Comparison of ENCODE assay signal across 1 cellular context in genomic region chr7:25854608-25855497, GRCh38.
TF ChIP-seq lines count a peak whose summit lies in the region.

No MANE protein-coding gene starts in this region.

TF ChIP-seq in K562, 482 proteins besides CTCF, POLR2A, EP300 and RAD21 (continued from another document):
- TF ChIP-seq PKNOX1 (IDR thresholded peaks at IDR 0.05), result peak; percentile 100
- TF ChIP-seq NR2F6 (CRISPR knock-in tag; IDR thresholded peaks at IDR 0.05), result no peak
- peak; percentile 35; the same call in 1 of the 2 replicates for TF ChIP-seq JUN (IDR thresholded peaks at IDR 0.05; ENCODE audit: borderline replicate concordance, low read depth, low read length)
- TF ChIP-seq JUN (CRISPR knock-in tag; IDR thresholded peaks at IDR 0.05; ENCODE audit: borderline replicate concordance), result no peak
- TF ChIP-seq ATF7 (IDR thresholded peaks at IDR 0.05), result peak; percentile 72; the same call in 1 of the 2 replicates
- no peak for TF ChIP-seq FOXO4 (CRISPR knock-in tag; IDR thresholded peaks at IDR 0.05)
- TF ChIP-seq FOXK2 (conservative IDR thresholded peaks at IDR 0.05 in 1 of 2, IDR thresholded peaks at IDR 0.05 in 1 of 2; ENCODE audit: low read depth in 2 of 2), result peak; percentile 25 to 52; a peak in 2 of 4 replicates
- no peak for TF ChIP-seq ZEB2 (IDR thresholded peaks at IDR 0.05)
- TF ChIP-seq NFATC3 (IDR thresholded peaks at IDR 0.05), result 0 out of 2 replicates have a peak, but pooled peaks have one; percentile 40
- TF ChIP-seq NBN (IDR thresholded peaks at IDR 0.05; ENCODE audit: low read depth), result peak; percentile 10; the same call in 1 of the 2 replicates
- no peak for TF ChIP-seq ARID3B (CRISPR knock-in tag; IDR thresholded peaks at IDR 0.05; ENCODE audit: borderline replicate concordance)
- no peak for TF ChIP-seq ARID3A (IDR thresholded peaks at IDR 0.05; ENCODE audit: borderline replicate concordance, low read depth, low read length)
- 0 out of 4 replicates have a peak, but pooled peaks of 1 of the 2 experiments have one; percentile 21 for TF ChIP-seq MAZ (CRISPR knock-in tag; conservative IDR thresholded peaks at IDR 0.05 in 1 of 2, IDR thresholded peaks at IDR 0.05 in 1 of 2)
- TF ChIP-seq U2AF1 (optimal IDR thresholded peaks at IDR 0.05; ENCODE audit: low read depth, low read length), result no peak
- TF ChIP-seq KLF1 (tag; IDR thresholded peaks at IDR 0.05), result no peak
- peak; percentile 100 for TF ChIP-seq TAF1 (IDR thresholded peaks at IDR 0.05; ENCODE audit: control insufficient read depth, extremely low read depth, insufficient read depth, low read length, severe bottlenecking)
- TF ChIP-seq MBD2 (IDR thresholded peaks at IDR 0.05; ENCODE audit: borderline replicate concordance, low read depth), result peak; percentile 53; the same call in 1 of the 2 replicates
- peak; percentile 31 for TF ChIP-seq GTF2B (IDR thresholded peaks at IDR 0.05; ENCODE audit: extremely low read depth, insufficient read length)
- no peak for TF ChIP-seq IRF2 (CRISPR knock-in tag; IDR thresholded peaks at IDR 0.05)
- no peak for TF ChIP-seq CHD2 (IDR thresholded peaks at IDR 0.05; ENCODE audit: low read depth, low read length)
- TF ChIP-seq L3MBTL2 (IDR thresholded peaks at IDR 0.05), result 0 out of 2 replicates have a peak, but pooled peaks have one; percentile 38
- no peak for TF ChIP-seq SREBF1 (IDR thresholded peaks at IDR 0.05; ENCODE audit: borderline replicate concordance, low read depth, low read length)
- TF ChIP-seq PML (IDR thresholded peaks at IDR 0.05; ENCODE audit: low read length), result peak; percentile 53; the same call in 1 of the 2 replicates
- TF ChIP-seq FOXJ2 (tag; IDR thresholded peaks at IDR 0.05), result peak; percentile 42
- peak; percentile 94 for TF ChIP-seq MEIS2 (IDR thresholded peaks at IDR 0.05; ENCODE audit: partially characterized antibody)
- no peak for TF ChIP-seq NR2C2 (CRISPR knock-in tag; IDR thresholded peaks at IDR 0.05)
- TF ChIP-seq NR2C2 (tag; IDR thresholded peaks at IDR 0.05), result no peak
- peak; percentile 44; the same call in 1 of the 2 replicates for TF ChIP-seq ZBTB12 (CRISPR knock-in tag; IDR thresholded peaks at IDR 0.05)
- TF ChIP-seq MTA3 (IDR thresholded peaks at IDR 0.05; ENCODE audit: borderline replicate concordance), result peak; percentile 80
- TF ChIP-seq SUPT5H (IDR thresholded peaks at IDR 0.05), result peak; percentile 85
- 0 out of 2 replicates have a peak, but pooled peaks have one; percentile 2 for TF ChIP-seq NFE2 (IDR thresholded peaks at IDR 0.05; ENCODE audit: low read depth)
- peak; percentile 37; the same call in 1 of the 2 replicates for TF ChIP-seq SMC3 (conservative IDR thresholded peaks at IDR 0.05; ENCODE audit: insufficient read depth, low read depth, low read length)
- peak in 1 of 2 experiments; percentile 47; a peak in 1 of 4 replicates for TF ChIP-seq RCOR1 (IDR thresholded peaks at IDR 0.05; ENCODE audit: borderline replicate concordance in 1 of 2, low read depth in 2 of 2, low read length in 2 of 2)
- TF ChIP-seq JUND (IDR thresholded peaks at IDR 0.05; ENCODE audit: borderline replicate concordance, low read depth, low read length), result peak; percentile 33; the same call in 1 of the 2 replicates
- TF ChIP-seq JUND (tag; IDR thresholded peaks at IDR 0.05; ENCODE audit: borderline replicate concordance, low read depth, low read length), result no peak; the same call in 2 of the 3 replicates
- TF ChIP-seq USF1 (CRISPR knock-in tag; IDR thresholded peaks at IDR 0.05), result peak; percentile 82
- peak; percentile 93 for TF ChIP-seq POLR2AphosphoS5 (IDR thresholded peaks at IDR 0.05; ENCODE audit: control insufficient read depth, insufficient read depth, low read depth, low read length)
- no peak for TF ChIP-seq SAP30 (IDR thresholded peaks at IDR 0.05; ENCODE audit: borderline replicate concordance, insufficient read depth, low read depth, low read length, poor library complexity, severe bottlenecking)
- TF ChIP-seq FOS (IDR thresholded peaks at IDR 0.05; ENCODE audit: extremely low read depth, insufficient read length), result peak; percentile 93
- TF ChIP-seq ZNF707 (CRISPR knock-in tag; conservative IDR thresholded peaks at IDR 0.05), result no peak
- TF ChIP-seq ASH1L (IDR thresholded peaks at IDR 0.05; ENCODE audit: borderline replicate concordance, low read depth, partially characterized antibody), result peak; percentile 73
- TF ChIP-seq SMARCA5 (IDR thresholded peaks at IDR 0.05), result peak; percentile 52; the same call in 1 of the 2 replicates
- no peak for TF ChIP-seq ZNF583 (CRISPR knock-in tag; IDR thresholded peaks at IDR 0.05)
- TF ChIP-seq TAF15 (IDR thresholded peaks at IDR 0.05; ENCODE audit: low read depth, low read length), result no peak
- TF ChIP-seq RAD51 (IDR thresholded peaks at IDR 0.05; ENCODE audit: borderline replicate concordance, low read depth), result peak; percentile 74
- TF ChIP-seq TBP (optimal IDR thresholded peaks at IDR 0.05; ENCODE audit: low read depth, low read length), result peak; percentile 97
- TF ChIP-seq ATF1 (CRISPR knock-in tag; IDR thresholded peaks at IDR 0.05), result no peak
- TF ChIP-seq ATF1 (tag; IDR thresholded peaks at IDR 0.05), result peak; percentile 92
- peak; percentile 52 to 57; a peak in 2 of 4 replicates for TF ChIP-seq MNT (conservative IDR thresholded peaks at IDR 0.05)
- TF ChIP-seq TAF9B (IDR thresholded peaks at IDR 0.05; ENCODE audit: partially characterized antibody), result peak; percentile 100
- peak; percentile 19; the same call in 1 of the 2 replicates for TF ChIP-seq RB1 (IDR thresholded peaks at IDR 0.05; ENCODE audit: low read depth)
- TF ChIP-seq ZBTB49 (CRISPR knock-in tag; IDR thresholded peaks at IDR 0.05; ENCODE audit: borderline replicate concordance), result no peak
- TF ChIP-seq RBM25 (IDR thresholded peaks at IDR 0.05; ENCODE audit: low read depth, low read length, severe bottlenecking), result peak; percentile 50
- peak; percentile 83 for TF ChIP-seq BRD9 (IDR thresholded peaks at IDR 0.05; ENCODE audit: low read depth, partially characterized antibody)
- TF ChIP-seq NEUROD1 (IDR thresholded peaks at IDR 0.05; ENCODE audit: borderline replicate concordance, low read depth, low read length, partially characterized antibody), result peak; percentile 70
- no peak for TF ChIP-seq ZNF785 (CRISPR knock-in tag; IDR thresholded peaks at IDR 0.05)
- peak; percentile 98 for TF ChIP-seq TAF7 (tag; IDR thresholded peaks at IDR 0.05)
- no peak for TF ChIP-seq SMARCE1 (IDR thresholded peaks at IDR 0.05)
- peak; percentile 76 for TF ChIP-seq BHLHE40 (IDR thresholded peaks at IDR 0.05; ENCODE audit: low read length)
- no peak for TF ChIP-seq NUFIP1 (IDR thresholded peaks at IDR 0.05; ENCODE audit: partially characterized antibody)
- TF ChIP-seq POLR2H (tag; IDR thresholded peaks at IDR 0.05; ENCODE audit: low read depth), result peak; percentile 97
- no peak for TF ChIP-seq BCL6 (CRISPR knock-in tag; IDR thresholded peaks at IDR 0.05)
